Comparison of ENCODE assay signal across 21 cellular contexts in the genomic region with DNA sequence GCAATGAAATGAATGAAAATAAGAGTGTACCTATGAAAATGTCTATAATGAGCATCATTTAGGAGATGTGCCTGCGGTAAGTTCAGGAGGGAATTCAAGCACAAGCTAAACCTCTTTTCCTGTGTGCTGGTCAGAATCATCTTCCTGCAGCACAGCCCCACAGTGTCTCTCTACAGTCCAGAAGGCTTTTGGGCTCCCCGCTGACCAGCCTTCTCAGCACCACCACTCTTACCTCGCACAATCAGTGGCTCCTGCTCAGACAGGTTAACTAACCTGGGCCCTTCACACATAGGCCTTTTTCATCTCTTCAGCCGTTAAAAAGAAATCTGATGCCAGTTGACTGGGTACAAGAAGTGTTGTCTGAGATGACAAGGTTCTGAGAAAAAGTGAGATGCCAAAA. TPM values are rescaled to one million over a fixed set of nuclear protein-coding genes. Genes with fewer than 3 reads are reported as not detected.
DNase-seq lines count a peak whose midpoint lies in the region; ATAC-seq lines count a peak whose summit lies in the region.
"Had no signal": no experiment of that assay in that cellular context is flagged by ENCODE, and none has a peak within 500 bp of the region (broad histone marks: within the 10 kb centered on the region; RNA-seq: fewer than 3 reads in every experiment).

No MANE protein-coding gene starts in this region.

- no peak for ATAC-seq in stimulated activated naive B cell treated with anti-CD40 and anti-IgM and Interleukin-4, amounts not matched to agents 10 μg/mL and 1 μg/mL and 100 μg/mL, for 72 hours (replicated peaks)
- ATAC-seq in HG03108 (IDR thresholded peaks at IDR 0.05; ENCODE audit: unreplicated experiment) = no peak
- ATAC-seq: A549; activated naive CD4-positive, alpha-beta T cell treated with anti-CD3 and anti-CD28 coated beads, Interleukin-2, amount 50 U/mL, for 72 hours had no signal

- CTCF ChIA-PET in activated naive CD4-positive, alpha-beta T cell treated with anti-CD3 and anti-CD28 coated beads, Interleukin-2, amount 10 ng/mL, durations not matched to agents 7 days and 5 days (lab: Charles Lee) = no interaction called here

- H3K27ac Mint-ChIP-seq in activated naive CD4-positive, alpha-beta T cell treated with anti-CD3 and anti-CD28 coated beads, Interleukin-2, amount 10 ng/mL, durations not matched to agents 7 days and 5 days = peak overlapping the region; percentile 58
- peak overlapping the region in 2 of 3 donors; percentile 18 to 72 for H3K27ac Mint-ChIP-seq in IgD-negative memory B cell
- H3K27ac Mint-ChIP-seq in activated naive CD8-positive, alpha-beta T cell = peak overlapping the region; percentile 91
- peak overlapping the region; percentile 82 for H3K27ac Mint-ChIP-seq in stimulated activated naive B cell treated with anti-CD40 and anti-IgM and Interleukin-4, amounts not matched to agents 10 μg/mL and 1 μg/mL and 100 μg/mL, for 72 hours
- H3K27ac Mint-ChIP-seq: type B pancreatic cell had no signal

- no peak overlapping the region for H3K4me3 Mint-ChIP-seq in activated naive CD4-positive, alpha-beta T cell treated with anti-CD3 and anti-CD28 coated beads, Interleukin-2, amount 10 ng/mL, durations not matched to agents 7 days and 5 days
- no peak overlapping the region for H3K4me3 Mint-ChIP-seq in IgD-negative memory B cell
- H3K4me3 Mint-ChIP-seq in activated naive CD8-positive, alpha-beta T cell = no peak overlapping the region
- no peak overlapping the region for H3K4me3 Mint-ChIP-seq in stimulated activated naive B cell treated with anti-CD40 and anti-IgM and Interleukin-4, amounts not matched to agents 10 μg/mL and 1 μg/mL and 100 μg/mL, for 72 hours
- H3K4me3 Mint-ChIP-seq: type B pancreatic cell had no signal

- H3K9me3 Mint-ChIP-seq in activated naive CD4-positive, alpha-beta T cell treated with anti-CD3 and anti-CD28 coated beads, Interleukin-2, amount 10 ng/mL, durations not matched to agents 7 days and 5 days = no peaks in the 10 kb centered on the region
- no peaks in the 10 kb centered on the region for H3K9me3 Mint-ChIP-seq in IgD-negative memory B cell
- peaks cover 3% of the 10 kb centered on the region for H3K9me3 Mint-ChIP-seq in activated naive CD8-positive, alpha-beta T cell (ENCODE audit: low read depth)
- peaks cover 5 to 9% of the 10 kb centered on the region in 2 donors for H3K9me3 Mint-ChIP-seq in stimulated activated naive B cell treated with anti-CD40 and anti-IgM and Interleukin-4, amounts not matched to agents 10 μg/mL and 1 μg/mL and 100 μg/mL, for 72 hours

- H3K27me3 Mint-ChIP-seq in activated naive CD4-positive, alpha-beta T cell treated with anti-CD3 and anti-CD28 coated beads, Interleukin-2, amount 10 ng/mL, durations not matched to agents 7 days and 5 days = no peaks in the 10 kb centered on the region
- no peaks in the 10 kb centered on the region for H3K27me3 Mint-ChIP-seq in IgD-negative memory B cell
- no peaks in the 10 kb centered on the region for H3K27me3 Mint-ChIP-seq in activated naive CD8-positive, alpha-beta T cell
- H3K27me3 Mint-ChIP-seq in stimulated activated naive B cell treated with anti-CD40 and anti-IgM and Interleukin-4, amounts not matched to agents 10 μg/mL and 1 μg/mL and 100 μg/mL, for 72 hours = no peaks in the 10 kb centered on the region
- H3K27me3 Mint-ChIP-seq: type B pancreatic cell had no signal

- H3K4me1 Mint-ChIP-seq in activated naive CD4-positive, alpha-beta T cell treated with anti-CD3 and anti-CD28 coated beads, Interleukin-2, amount 10 ng/mL, durations not matched to agents 7 days and 5 days = peaks cover 61% of the 10 kb centered on the region
- peaks cover 31 to 34% (median 31%) of the 10 kb centered on the region in 3 donors for H3K4me1 Mint-ChIP-seq in IgD-negative memory B cell
- peaks cover 89% of the 10 kb centered on the region for H3K4me1 Mint-ChIP-seq in activated naive CD8-positive, alpha-beta T cell (ENCODE audit: low read depth)
- H3K4me1 Mint-ChIP-seq in stimulated activated naive B cell treated with anti-CD40 and anti-IgM and Interleukin-4, amounts not matched to agents 10 μg/mL and 1 μg/mL and 100 μg/mL, for 72 hours = peaks cover 43 to 62% of the 10 kb centered on the region in 2 donors

- H3K36me3 Mint-ChIP-seq in activated naive CD4-positive, alpha-beta T cell treated with anti-CD3 and anti-CD28 coated beads, Interleukin-2, amount 10 ng/mL, durations not matched to agents 7 days and 5 days = peaks cover 86% of the 10 kb centered on the region
- H3K36me3 Mint-ChIP-seq in IgD-negative memory B cell = peaks cover 16% of the 10 kb centered on the region
- peaks cover 48% of the 10 kb centered on the region for H3K36me3 Mint-ChIP-seq in activated naive CD8-positive, alpha-beta T cell
- H3K36me3 Mint-ChIP-seq in stimulated activated naive B cell treated with anti-CD40 and anti-IgM and Interleukin-4, amounts not matched to agents 10 μg/mL and 1 μg/mL and 100 μg/mL, for 72 hours = peaks cover 36 to 51% of the 10 kb centered on the region in 2 donors

- DNase-seq in activated naive CD4-positive, alpha-beta T cell treated with anti-CD3 and anti-CD28 coated beads, Interleukin-2, amount 10 ng/mL, durations not matched to agents 7 days and 5 days = no peak
- no peak for DNase-seq in activated naive CD4-positive, alpha-beta T cell treated with anti-CD3 and anti-CD28 coated beads, Interleukin-2, amount 50 U/mL, for 16 hours
- DNase-seq in stimulated activated naive B cell treated with anti-CD40 and anti-IgM and Interleukin-4, amounts not matched to agents 10 μg/mL and 1 μg/mL and 100 μg/mL, for 72 hours = no peak
- no peak for DNase-seq in stimulated activated CD4-positive, alpha-beta T cell treated with anti-CD3 and anti-CD28 coated beads, Interleukin-4, amount 100 ng/mL, for 4 hours
- DNase-seq in NCI-H2081 treated with DMSO at 0.1 percent for 48 hours (lab: John Stamatoyannopoulos, UW) = no peak
- DNase-seq: activated CD4-positive, alpha-beta T cell treated with anti-CD3 and anti-CD28 coated beads, Interleukin-2, amount 50 U/mL, for 48 hours; activated T-cell treated with anti-CD3 and anti-CD28 coated beads, Interleukin-2, amount 50 U/mL, for 1 hour; EL; NCI-H1105; NCI-H2029 treated with DMSO at 0.1 percent for 48 hours; NCI-H226; NCI-H774; RPMI8226; sigmoid colon; stimulated activated CD4-positive, alpha-beta T cell treated with anti-CD3 and anti-CD28 coated beads, Interleukin-15, amount 100 ng/mL, for 24 hours had no signal

RNA-seq across cellular contexts. Expression of gene LRRC8C, which starts 57.7 kb away (rescaled TPM):
- polyA plus RNA-seq in IgD-negative memory B cell = 2.9 TPM
